10 cellular contexts compared by ENCODE assay signal in genomic region chr5:143398053-143398355, GRCh38. TPM values are rescaled to one million over a fixed set of nuclear protein-coding genes. Genes with fewer than 3 reads are reported as not detected.
DNase-seq lines count a peak whose midpoint lies in the region; ATAC-seq and TF ChIP-seq lines count a peak whose summit lies in the region.
"Had no signal": no experiment of that assay in that cellular context is flagged by ENCODE, and none has a peak within 500 bp of the region (broad histone marks: within the 10 kb centered on the region; RNA-seq: fewer than 3 reads in every experiment).

No MANE protein-coding gene starts in this region.

- TF ChIP-seq CTCF in AG04450 (IDR thresholded peaks at IDR 0.05; ENCODE audit: low read depth, low read length) = no peak
- TF ChIP-seq CTCF in HFFc6 (IDR thresholded peaks at IDR 0.05) = no peak
- TF ChIP-seq CTCF in MCF 10A (IDR thresholded peaks at IDR 0.05; ENCODE audit: unreplicated experiment) = no peak
- no peak for TF ChIP-seq CTCF in glutamatergic neuron (IDR thresholded peaks at IDR 0.05; ENCODE audit: partially characterized antibody, unreplicated experiment)
- TF ChIP-seq CTCF in nephron progenitor cell (IDR thresholded peaks at IDR 0.05) = no peak

- intact Hi-C loops in MCF 10A (cut with micrococcal nuclease) = loop anchor here (1.0 kb wide), 2 partner anchors 382 to 476 kb away; no protein-coding TSS in a partner anchor

- H3K4me1 Mint-ChIP-seq in HFFc6 (ENCODE audit: low read depth) (peaks cover 80% of the 10 kb centered on the region), MCF 10A (ENCODE audit: insufficient read depth, unreplicated experiment) (peaks cover 45% of the 10 kb centered on the region), memory B cell (peaks cover 44% of the 10 kb centered on the region), glutamatergic neuron (ENCODE audit: low read depth, unreplicated experiment) (peaks cover 2% of the 10 kb centered on the region), nephron progenitor cell (peaks cover 31% of the 10 kb centered on the region)

- BruUV-seq in MCF 10A (replicated peaks; lab: Mats Ljungman, UMichigan) = no TSS peak

- H3K27ac Mint-ChIP-seq in HFFc6 (no peak overlapping the region), MCF 10A (ENCODE audit: low read depth, unreplicated experiment) (peak overlapping the region; percentile 99), memory B cell (no peak overlapping the region), glutamatergic neuron (ENCODE audit: unreplicated experiment) (no peak overlapping the region), nephron progenitor cell (no peak overlapping the region)

- no peak for DNase-seq in AG04450 (ENCODE audit: low read depth, low spot score)
- no peak for DNase-seq in HFFc6
- DNase-seq in MCF 10A (ENCODE audit: unreplicated experiment) = no peak
- no peak for DNase-seq in memory B cell (ENCODE audit: low spot score in 2 of 2)
- no peak for DNase-seq in glutamatergic neuron
- DNase-seq in nephron progenitor cell = no peak
- no peak for DNase-seq in activated CD4-positive, CD25-positive, alpha-beta regulatory T cell treated with anti-CD3 and anti-CD28 coated beads, Interleukin-2, amount 50 U/mL, for 72 hours
- DNase-seq: activated CD8-positive, alpha-beta memory T cell treated with anti-CD3 and anti-CD28 coated beads, Interleukin-2, amount 50 U/mL, for 48 hours; GF-D8 had no signal

- H3K9me3 Mint-ChIP-seq in HFFc6 = no peaks in the 10 kb centered on the region
- no peaks in the 10 kb centered on the region for H3K9me3 Mint-ChIP-seq in MCF 10A (ENCODE audit: unreplicated experiment)
- no peaks in the 10 kb centered on the region for H3K9me3 Mint-ChIP-seq in memory B cell
- H3K9me3 Mint-ChIP-seq in glutamatergic neuron (ENCODE audit: unreplicated experiment) = no peaks in the 10 kb centered on the region
- no peaks in the 10 kb centered on the region for H3K9me3 Mint-ChIP-seq in nephron progenitor cell

- CTCF ChIA-PET in AG04450 (lab: Charles Lee) = no interaction called here
- CTCF ChIA-PET in MCF 10A (lab: Yijun Ruan, JAX) = interaction anchor here (0.7 to 1.8 kb wide), 3 partner anchors 221 to 482 kb away, joined by 3 to 12 read pairs (median 4); no protein-coding TSS in a partner anchor

- H3K36me3 Mint-ChIP-seq in HFFc6 (ENCODE audit: low read depth) = peaks cover 44% of the 10 kb centered on the region
- peaks cover 34% of the 10 kb centered on the region for H3K36me3 Mint-ChIP-seq in MCF 10A (ENCODE audit: insufficient read depth, unreplicated experiment)
- peaks cover 5% of the 10 kb centered on the region for H3K36me3 Mint-ChIP-seq in memory B cell
- no peaks in the 10 kb centered on the region for H3K36me3 Mint-ChIP-seq in glutamatergic neuron (ENCODE audit: unreplicated experiment)
- H3K36me3 Mint-ChIP-seq in nephron progenitor cell (ENCODE audit: low read depth) = no peaks in the 10 kb centered on the region

- ATAC-seq in memory B cell (ENCODE audit: low read depth) (no peak), HG02610 (IDR thresholded peaks at IDR 0.05; ENCODE audit: unreplicated experiment) (no peak)

- H3K4me3 Mint-ChIP-seq in HFFc6 (peak overlapping the region; percentile 94), MCF 10A (ENCODE audit: unreplicated experiment) (peak overlapping the region; percentile 98), memory B cell (peak overlapping the region; percentile 24), glutamatergic neuron (ENCODE audit: unreplicated experiment) (no peak overlapping the region), nephron progenitor cell (no peak overlapping the region)

- H3K27me3 ChIP-seq in AG04450 (ENCODE audit: control insufficient read depth, insufficient read depth, low read length) = no peaks in the 10 kb centered on the region

- no peaks in the 10 kb centered on the region; the same call in 1 of the 2 replicates for H3K9me3 ChIP-seq in AG04450 (ENCODE audit: control insufficient read depth, insufficient read depth, low read length)

- H3K4me3 ChIP-seq in AG04450 (ENCODE audit: low read depth, low read length) = peak overlapping the region; percentile 70

- H3K27me3 Mint-ChIP-seq in HFFc6 (ENCODE audit: insufficient read depth) (no peaks in the 10 kb centered on the region), MCF 10A (ENCODE audit: insufficient read depth, unreplicated experiment) (no peaks in the 10 kb centered on the region), memory B cell (no peaks in the 10 kb centered on the region), glutamatergic neuron (ENCODE audit: unreplicated experiment) (peaks cover 7% of the 10 kb centered on the region), nephron progenitor cell (ENCODE audit: low read depth, poor library complexity) (peaks cover 31% of the 10 kb centered on the region)

- no peak overlapping the region for H3K27ac ChIP-seq in AG04450 (ENCODE audit: low read depth, low read length)

- POLR2A ChIA-PET in AG04450 (lab: Yijun Ruan, JAX) (no interaction called here), MCF 10A (lab: Yijun Ruan, JAX) (interaction anchor here (0.6 to 9.6 kb wide), 23 partner anchors 11 to 772 kb away, joined by 3 to 108 read pairs (median 4); partner anchors contain the start of genes KCTD16 and YIPF5)

RNA-seq across cellular contexts. Expression of gene NR3C1, which starts 5.5 kb away (rescaled TPM):
- 34.7 and 44.1 TPM in 2 replicates for polyA plus RNA-seq in AG04450 (2011; rRNA removed)
- polyA minus RNA-seq in AG04450 (2011; rRNA and poly(A)+ RNA removed) = 43.3 and 66.9 TPM in 2 replicates
- 10 to 100 TPM; 61.6 to 86.9 (median 71.5) TPM for total RNA-seq in HFFc6 (2021; fragmentation: NEBNext Ultra II Directional; extraction: Animal tissue kit (Norgen Biotek cat#: 25700))
- total RNA-seq in MCF 10A (2022) (92.9 and 113 TPM in 2 replicates), glutamatergic neuron (ENCODE audit: unreplicated experiment) (2.3 TPM)

Comparison
In these comparisons a context has a peak if more than half of its experiments do, and no peak if none do; other contexts are left out.
1. H3K4me3 Mint-ChIP-seq: peak in HFFc6 (single experiment), MCF 10A (single experiment) and memory B cell (single experiment); none in glutamatergic neuron (single experiment) and nephron progenitor cell (single experiment).
2. RNA of gene NR3C1, which starts 5.5 kb away (total RNA-seq): 92.9 to 113 TPM in MCF 10A and 61.6 to 86.9 TPM in HFFc6; 2.3 TPM in glutamatergic neuron (single experiment); every median in the first group is over 10 times any median in the second.